In genomic region chr1:21208133-21208700, GRCh38 we compare ENCODE assay signal across 5 cellular contexts. TPM values are rescaled to one million over a fixed set of nuclear protein-coding genes. Genes with fewer than 3 reads are reported as not detected.
DNase-seq lines count a peak whose midpoint lies in the region; ATAC-seq and TF ChIP-seq lines count a peak whose summit lies in the region.
"Not testable (repeated sequence)": the region's sequence is repeated elsewhere in the genome, so short reads cannot be mapped to it uniquely, and the experiment has no call there.

No MANE protein-coding gene starts in this region.

- WGBS in SK-N-SH (ENCODE audit: low lambda C conversion rate) = 61% methylated on average over 6 of the region's 6 CpGs

- not testable (repeated sequence) for H3K9me3 Mint-ChIP-seq in activated CD4-positive, alpha-beta T cell treated with anti-CD3 and anti-CD28 coated beads for 36 hours (ENCODE audit: low read depth); activated T-helper 17 cell treated with anti-CD3 and anti-CD28 coated beads, Interleukin-2, amount 50 U/mL, for 72 hours; stimulated activated effector memory CD8-positive, alpha-beta T cell treated with anti-CD3 and anti-CD28 coated beads, Interleukin-12 subunit alpha, Interleukin-12 subunit beta, amount 100 ng/mL, for 72 hours

- not testable (repeated sequence) for H3K36me3 Mint-ChIP-seq in activated CD4-positive, alpha-beta T cell treated with anti-CD3 and anti-CD28 coated beads for 36 hours (ENCODE audit: low read depth); activated T-helper 17 cell treated with anti-CD3 and anti-CD28 coated beads, Interleukin-2, amount 50 U/mL, for 72 hours (ENCODE audit: low read depth); stimulated activated effector memory CD8-positive, alpha-beta T cell treated with anti-CD3 and anti-CD28 coated beads, Interleukin-12 subunit alpha, Interleukin-12 subunit beta, amount 100 ng/mL, for 72 hours

- TF ChIP-seq EP300 in SK-N-SH (IDR thresholded peaks at IDR 0.05; ENCODE audit: borderline replicate concordance in 1 of 2, low read depth in 1 of 2, low read length in 1 of 2) = not testable (repeated sequence)

- H4K20me1 ChIP-seq in SK-N-SH (ENCODE audit: insufficient read depth) = not testable (repeated sequence)

- H3K36me3 ChIP-seq in SK-N-SH (replicated peaks in 1 of 2; ENCODE audit: control insufficient read depth in 1 of 2, insufficient read depth in 2 of 2, low read length in 1 of 2) = not testable (repeated sequence)

- H3F3A ChIP-seq in SK-N-SH (replicated peaks; ENCODE audit: insufficient read depth) = not testable (repeated sequence)

- DNase-seq in GM13977 (ENCODE audit: low spot score) = peak; percentile 3
- DNase-seq in SK-N-SH; activated CD4-positive, alpha-beta T cell treated with anti-CD3 and anti-CD28 coated beads for 36 hours; stimulated activated effector memory CD8-positive, alpha-beta T cell treated with anti-CD3 and anti-CD28 coated beads, Interleukin-12 subunit alpha, Interleukin-12 subunit beta, amount 100 ng/mL, for 72 hours (ENCODE audit: low spot score in 2 of 2): not testable (repeated sequence)

- not testable (repeated sequence) for H3K27ac ChIP-seq in SK-N-SH (ENCODE audit: low read depth in 2 of 2, low read length in 1 of 2)

- not testable (repeated sequence) for H2AFZ ChIP-seq in SK-N-SH (ENCODE audit: low read depth)

- POLR2A ChIA-PET in SK-N-SH (lab: Yijun Ruan, JAX) = not testable (repeated sequence)
- POLR2A ChIA-PET in activated CD4-positive, alpha-beta T cell treated with anti-CD3 and anti-CD28 coated beads for 36 hours (lab: Charles Lee) = interaction anchor here (0.7 kb wide), 1 partner anchor 422 kb away, joined by 4 read pairs; no protein-coding TSS in a partner anchor

- not testable (repeated sequence) for H3K4me1 ChIP-seq in SK-N-SH (ENCODE audit: control insufficient read depth in 1 of 2, insufficient read depth in 2 of 2, low read depth in 1 of 2, low read length in 1 of 2)

- H3K4me1 Mint-ChIP-seq in activated CD4-positive, alpha-beta T cell treated with anti-CD3 and anti-CD28 coated beads for 36 hours; activated T-helper 17 cell treated with anti-CD3 and anti-CD28 coated beads, Interleukin-2, amount 50 U/mL, for 72 hours; stimulated activated effector memory CD8-positive, alpha-beta T cell treated with anti-CD3 and anti-CD28 coated beads, Interleukin-12 subunit alpha, Interleukin-12 subunit beta, amount 100 ng/mL, for 72 hours: not testable (repeated sequence)

- intact Hi-C loops in activated CD4-positive, alpha-beta T cell treated with anti-CD3 and anti-CD28 coated beads for 36 hours (cut with DNase I, micrococcal nuclease) = not testable (repeated sequence)

- in situ Hi-C loops in GM13977 (cut with MboI; ENCODE audit: low pct_unique_long_range_greater_than_20kb, low sequenced_read_pairs, unreplicated experiment) = not testable (repeated sequence)

- H3K79me2 ChIP-seq in SK-N-SH (ENCODE audit: insufficient read depth) = not testable (repeated sequence)

- H3K27me3 Mint-ChIP-seq in activated CD4-positive, alpha-beta T cell treated with anti-CD3 and anti-CD28 coated beads for 36 hours; activated T-helper 17 cell treated with anti-CD3 and anti-CD28 coated beads, Interleukin-2, amount 50 U/mL, for 72 hours: not testable (repeated sequence)

- H3K9me3 ChIP-seq in SK-N-SH = not testable (repeated sequence)

- not testable (repeated sequence) for H3K27me3 ChIP-seq in SK-N-SH (ENCODE audit: insufficient read depth)

- not testable (repeated sequence) for H3K4me3 Mint-ChIP-seq in activated CD4-positive, alpha-beta T cell treated with anti-CD3 and anti-CD28 coated beads for 36 hours; activated T-helper 17 cell treated with anti-CD3 and anti-CD28 coated beads, Interleukin-2, amount 50 U/mL, for 72 hours; stimulated activated effector memory CD8-positive, alpha-beta T cell treated with anti-CD3 and anti-CD28 coated beads, Interleukin-12 subunit alpha, Interleukin-12 subunit beta, amount 100 ng/mL, for 72 hours

- not testable (repeated sequence) for H3K27ac Mint-ChIP-seq in activated CD4-positive, alpha-beta T cell treated with anti-CD3 and anti-CD28 coated beads for 36 hours; activated T-helper 17 cell treated with anti-CD3 and anti-CD28 coated beads, Interleukin-2, amount 50 U/mL, for 72 hours; stimulated activated effector memory CD8-positive, alpha-beta T cell treated with anti-CD3 and anti-CD28 coated beads, Interleukin-12 subunit alpha, Interleukin-12 subunit beta, amount 100 ng/mL, for 72 hours

- not testable (repeated sequence) for H3K4me3 ChIP-seq in SK-N-SH (ENCODE audit: low read depth in 2 of 2, low read length in 1 of 2)

- TF ChIP-seq CTCF in GM13977 (IDR thresholded peaks at IDR 0.05; ENCODE audit: extremely low read depth, insufficient read depth, missing control alignments); SK-N-SH (IDR thresholded peaks at IDR 0.05): not testable (repeated sequence)

- CTCF ChIA-PET in SK-N-SH (lab: Yijun Ruan, JAX) = interaction anchor here (0.7 to 2.5 kb wide), 4 partner anchors 9 to 511 kb away, joined by 5 to 13 read pairs (median 7); no protein-coding TSS in a partner anchor
- CTCF ChIA-PET in activated CD4-positive, alpha-beta T cell treated with anti-CD3 and anti-CD28 coated beads for 36 hours (lab: Charles Lee) = interaction anchor here (1.3 to 1.4 kb wide), 2 partner anchors 9 to 37 kb away, joined by 3 read pairs; no protein-coding TSS in a partner anchor

- not testable (repeated sequence) for H3K4me2 ChIP-seq in SK-N-SH

- not testable (repeated sequence) for TF ChIP-seq RAD21 in SK-N-SH (IDR thresholded peaks at IDR 0.05; ENCODE audit: low read length)

- H3K9ac ChIP-seq in SK-N-SH = not testable (repeated sequence)

- H3K9me2 ChIP-seq in SK-N-SH = not testable (repeated sequence)

- ATAC-seq in activated CD4-positive, alpha-beta T cell treated with anti-CD3 and anti-CD28 coated beads for 36 hours = peak; percentile 26
- ATAC-seq in activated T-helper 17 cell treated with anti-CD3 and anti-CD28 coated beads, Interleukin-2, amount 50 U/mL, for 72 hours (replicated peaks) = peak; percentile 62
- peak; percentile 59 for ATAC-seq in stimulated activated effector memory CD8-positive, alpha-beta T cell treated with anti-CD3 and anti-CD28 coated beads, Interleukin-12 subunit alpha, Interleukin-12 subunit beta, amount 100 ng/mL, for 72 hours

TF ChIP-seq in SK-N-SH, 30 proteins besides CTCF, POLR2A, EP300 and RAD21:
- peak; percentile 74 for TF ChIP-seq GATA2 (CRISPR knock-in tag; IDR thresholded peaks at IDR 0.05)

RNA-seq across cellular contexts. Expression of gene EIF4G3, which starts 31.5 kb away (rescaled TPM):
- polyA plus RNA-seq in SK-N-SH (2012; rRNA removed) = 32.0 and 40.3 TPM in 2 replicates
- 37.3 and 41.3 TPM in 2 replicates for polyA plus RNA-seq in SK-N-SH (2012; cell fraction: cytosol; rRNA removed)
- 37.4 and 68.6 TPM in 2 replicates for polyA plus RNA-seq in SK-N-SH (2012; cell fraction: nucleus; rRNA removed)
- 10 to 100 TPM; 47.0 to 55.0 TPM for total RNA-seq in activated CD4-positive, alpha-beta T cell treated with anti-CD3 and anti-CD28 coated beads for 36 hours
- total RNA-seq in activated T-helper 17 cell treated with anti-CD3 and anti-CD28 coated beads, Interleukin-2, amount 50 U/mL, for 72 hours = 10 to 100 TPM; 32.9 to 56.2 TPM
